In the genomic region with DNA sequence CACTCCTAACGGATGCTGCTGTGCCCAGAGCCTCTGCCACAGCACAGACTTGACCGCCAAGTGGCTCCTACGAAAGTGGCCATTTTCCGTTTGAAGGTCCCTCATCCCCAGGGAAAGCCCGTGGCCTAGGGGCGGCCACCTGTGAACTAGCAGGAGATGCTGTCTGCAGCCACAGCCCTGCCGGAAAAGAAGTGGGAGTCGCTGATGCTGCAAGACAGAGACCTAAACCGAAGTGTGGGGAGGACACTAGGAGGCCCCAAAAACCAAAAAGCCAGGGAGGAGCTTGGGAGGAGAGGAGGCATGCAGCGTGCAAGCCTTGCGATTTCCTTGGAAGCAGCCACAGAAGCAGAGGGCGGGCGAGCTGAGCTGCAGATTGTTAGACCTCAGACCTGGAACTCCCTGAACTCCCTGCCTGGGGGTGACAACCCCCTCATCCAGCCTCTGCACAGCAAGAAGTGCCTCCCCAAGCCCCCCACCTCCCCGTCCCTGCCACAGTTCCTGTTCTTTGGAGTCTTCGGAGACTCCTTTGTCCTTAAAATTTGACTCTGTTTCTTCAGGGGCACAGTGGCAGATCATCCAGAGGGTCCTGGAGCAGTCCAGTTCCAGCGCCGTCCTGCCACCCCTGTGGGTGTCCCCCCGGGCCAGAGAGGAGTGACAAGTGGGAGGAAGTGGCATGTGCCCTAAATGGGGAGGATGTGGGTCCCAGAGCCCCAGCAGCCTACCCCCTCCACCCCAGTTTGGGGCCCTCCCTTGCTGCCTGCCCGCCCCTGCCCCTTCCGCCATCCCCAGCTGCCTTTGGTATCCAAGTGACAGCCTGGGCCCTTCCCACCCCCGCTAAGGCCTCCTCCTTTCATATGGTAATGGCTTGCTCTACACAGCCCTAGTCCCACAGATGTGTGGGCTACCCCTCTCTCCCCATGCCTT, we compare ENCODE assay signal across 10 cellular contexts. TPM values are rescaled to one million over a fixed set of nuclear protein-coding genes. Genes with fewer than 3 reads are reported as not detected.
A peak's percentile ranks its signal among the peaks of the same experiment; 100 is the strongest.
DNase-seq lines count a peak whose midpoint lies in the region; ATAC-seq and TF ChIP-seq lines count a peak whose summit lies in the region.
"Had no signal": no experiment of that assay in that cellular context is flagged by ENCODE, and none has a peak within 500 bp of the region (broad histone marks: within the 10 kb centered on the region; RNA-seq: fewer than 3 reads in every experiment).

No MANE protein-coding gene starts in this region.

- H3K27ac ChIP-seq in DND-41 (ENCODE audit: low read length) = no peak overlapping the region
- H3K27ac ChIP-seq in right cardiac atrium (ENCODE audit: low read length) = peak overlapping the region; percentile 21
- H3K27ac ChIP-seq in A673 (ENCODE audit: low read depth, low read length, poor library complexity, severe bottlenecking) = no peak overlapping the region

- H3K4me3 ChIP-seq in DND-41 (ENCODE audit: low read depth in 1 of 2, low read length in 2 of 2) (no peak overlapping the region), right cardiac atrium (ENCODE audit: low read length) (no peak overlapping the region), A673 (ENCODE audit: low read depth, low read length, poor library complexity, severe bottlenecking) (no peak overlapping the region), BE2C (ENCODE audit: low read depth, low read length) (no peak overlapping the region)
- H3K4me3 ChIP-seq: body of pancreas had no signal

- BruUV-seq in A673 (replicated peaks; lab: Mats Ljungman, UMichigan) = no TSS peak

- POLR2A ChIA-PET in A673 (lab: Charles Lee; ENCODE audit: low non-redundant PET) = no interaction called here

- no peaks in the 10 kb centered on the region for H3K4me1 ChIP-seq in DND-41 (ENCODE audit: insufficient read depth, low read length)
- peaks cover 14% of the 10 kb centered on the region for H3K4me1 ChIP-seq in right cardiac atrium (ENCODE audit: control insufficient read depth, insufficient read depth, low read length)
- H3K4me1 ChIP-seq in A673 (ENCODE audit: insufficient read depth, low read length, poor library complexity, severe bottlenecking) = no peaks in the 10 kb centered on the region
- peaks cover 3% of the 10 kb centered on the region; the same call in 1 of the 2 replicates for H3K4me1 ChIP-seq in BE2C
- H3K4me1 ChIP-seq: Caco-2 had no signal

- TF ChIP-seq CTCF in DND-41 (IDR thresholded peaks at IDR 0.05; ENCODE audit: borderline replicate concordance, extremely low read depth, low read length, poor library complexity, severe bottlenecking) (no peak), A673 (conservative IDR thresholded peaks at IDR 0.05; ENCODE audit: low read depth, low read length) (no peak), BE2C (IDR thresholded peaks at IDR 0.05; ENCODE audit: low read depth, low read length) (no peak)

- H3K27me3 ChIP-seq in DND-41 (ENCODE audit: insufficient read depth, low read length, poor library complexity) (no peaks in the 10 kb centered on the region), right cardiac atrium (ENCODE audit: control insufficient read depth, insufficient read depth) (no peaks in the 10 kb centered on the region), A673 (replicated peaks; ENCODE audit: insufficient read depth, low read depth, low read length, poor library complexity) (no peaks in the 10 kb centered on the region), BE2C (no peaks in the 10 kb centered on the region)
- H3K27me3 ChIP-seq: body of pancreas had no signal

- H2AFZ ChIP-seq in DND-41 (ENCODE audit: low read depth, low read length) = no peak overlapping the region

- intact Hi-C loops in right cardiac atrium (cut with DNase I) = loop anchor here in 2 of 4 donors (5.0 to 10.0 kb wide), 2 partner anchors 41 to 84 kb away; a partner anchor contains a TSS
- intact Hi-C loops in posterior cingulate gyrus (cut with DNase I) = no loop called here
- intact Hi-C loops in A673 (cut with micrococcal nuclease; ENCODE audit: unreplicated experiment) = no loop called here

- peak overlapping the region; percentile 11 for H3K27ac Mint-ChIP-seq in activated T-cell treated with anti-CD3 and anti-CD28 coated beads, Interleukin-2, amount 50 U/mL, for 72 hours

- CTCF ChIA-PET in A673 (lab: Charles Lee) = no interaction called here

- H3K79me2 ChIP-seq in DND-41 (ENCODE audit: insufficient read depth, low read length) = no peaks in the 10 kb centered on the region

- H3K9me3 ChIP-seq in DND-41 (ENCODE audit: insufficient read depth, low read length, severe bottlenecking) (no peaks in the 10 kb centered on the region), right cardiac atrium (ENCODE audit: control insufficient read depth, low read length) (no peaks in the 10 kb centered on the region), A673 (ENCODE audit: low read depth, low read length, poor library complexity, severe bottlenecking) (no peaks in the 10 kb centered on the region), BE2C (no peaks in the 10 kb centered on the region)
- H3K9me3 ChIP-seq: body of pancreas, Caco-2 had no signal

- H3K36me3 Mint-ChIP-seq in activated T-cell treated with anti-CD3 and anti-CD28 coated beads, Interleukin-2, amount 50 U/mL, for 72 hours (ENCODE audit: insufficient read depth in 2 of 2) = no peaks in the 10 kb centered on the region

- H3K4me3 Mint-ChIP-seq in activated T-cell treated with anti-CD3 and anti-CD28 coated beads, Interleukin-2, amount 50 U/mL, for 72 hours = no peak overlapping the region

- H3K36me3 ChIP-seq in DND-41 (ENCODE audit: insufficient read depth, low read length) = peaks cover 26% of the 10 kb centered on the region
- H3K36me3 ChIP-seq in A673 (ENCODE audit: insufficient read depth, low read length, poor library complexity, severe bottlenecking) = peaks cover 10% of the 10 kb centered on the region
- H3K36me3 ChIP-seq in BE2C = peaks cover 16% of the 10 kb centered on the region

- peaks cover 18% of the 10 kb centered on the region for H3K4me1 Mint-ChIP-seq in activated T-cell treated with anti-CD3 and anti-CD28 coated beads, Interleukin-2, amount 50 U/mL, for 72 hours (ENCODE audit: low read depth)

- H4K20me1 ChIP-seq in DND-41 (ENCODE audit: insufficient read depth, low read length) = no peaks in the 10 kb centered on the region

- H3K9me3 Mint-ChIP-seq in activated T-cell treated with anti-CD3 and anti-CD28 coated beads, Interleukin-2, amount 50 U/mL, for 72 hours = no peaks in the 10 kb centered on the region

- no peak overlapping the region for H3K4me2 ChIP-seq in DND-41 (ENCODE audit: insufficient read depth, low read length)

- ATAC-seq in DND-41 (ENCODE audit: insufficient read depth, low read depth) (peak; percentile 55), right cardiac atrium (peak; percentile 22 to 27)
- ATAC-seq in activated T-cell treated with anti-CD3 and anti-CD28 coated beads, Interleukin-2, amount 50 U/mL, for 72 hours (replicated peaks in 1 of 2) = peak; percentile 7 to 19

- no peaks in the 10 kb centered on the region for H3K27me3 Mint-ChIP-seq in activated T-cell treated with anti-CD3 and anti-CD28 coated beads, Interleukin-2, amount 50 U/mL, for 72 hours (ENCODE audit: low read depth)

- H3K9ac ChIP-seq in DND-41 (ENCODE audit: low read depth, low read length) = no peak overlapping the region

- DNase-seq in DND-41 (peak; percentile 26), right cardiac atrium (peak in 2 of 3 donors; percentile 71 to 74), posterior cingulate gyrus (peak in 6 of 10 donors; percentile 15 to 90 (median 64)), A673 (ENCODE audit: low spot score) (no peak), BE2C (no peak), NCI-H2171 (lab: John Stamatoyannopoulos, UW) (no peak), NCI-H1048 (lab: John Stamatoyannopoulos, UW) (no peak)
- no peak for DNase-seq in activated T-cell treated with anti-CD3 and anti-CD28 coated beads, Interleukin-2, amount 50 U/mL, for 72 hours

- WGBS in right cardiac atrium = 39% methylated on average over 21 of the region's 21 CpGs

RNA-seq across cellular contexts. Expression of a gene that starts 43.7 kb away (rescaled TPM):
- 1 to 10 TPM; 4.4 to 6.2 TPM for total RNA-seq in activated T-cell treated with anti-CD3 and anti-CD28 coated beads, Interleukin-2, amount 50 U/mL, for 72 hours
- total RNA-seq in right cardiac atrium (1 to 10 TPM; 3.4 to 6.6 (median 5.3) TPM), A673 (2021) (11.5 and 12.7 TPM in 2 replicates)
- 4.1 TPM for polyA plus RNA-seq in right cardiac atrium
- 9.0 TPM for polyA plus RNA-seq in BE2C (2012; ENCODE audit: insufficient read depth, insufficient read length, low read depth)

Comparison
In these comparisons a context has a peak if more than half of its experiments do, and no peak if none do; other contexts are left out.
1. DNase-seq: peak in DND-41 (single experiment), right cardiac atrium (2 of 3) and posterior cingulate gyrus (6 of 10); none in activated T-cell treated with anti-CD3 and anti-CD28 coated beads, Interleukin-2, amount 50 U/mL, for 72 hours (0 of 2), A673 (single experiment), BE2C (single experiment), NCI-H2171 (single experiment) and NCI-H1048 (single experiment).
2. Peak in every context shown above with its lines, with median percentiles within 50 percentile points of each other: ATAC-seq.